15 cellular contexts compared by ENCODE assay signal in the genomic region with DNA sequence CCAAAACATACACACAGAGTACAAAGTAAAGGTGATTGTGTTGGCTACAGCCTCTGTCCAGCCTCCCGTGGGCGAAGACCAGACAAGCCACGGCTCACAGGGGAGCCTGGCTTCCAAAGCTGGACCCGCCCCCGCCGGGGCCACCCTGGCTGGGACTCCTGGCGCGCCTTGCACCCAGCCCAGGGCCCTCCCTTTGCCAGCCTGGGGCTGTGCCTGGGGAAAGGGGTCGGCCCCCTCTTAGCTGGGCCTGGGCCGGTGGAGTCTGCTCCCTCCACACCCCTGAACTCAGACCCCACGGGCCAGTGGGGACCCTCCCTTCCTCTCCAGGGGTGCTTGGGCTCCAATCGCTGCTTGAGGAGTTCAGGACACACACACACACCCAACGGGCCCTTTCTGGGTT.
"Had no signal": no experiment of that assay in that cellular context is flagged by ENCODE, and none has a peak within 500 bp of the region (broad histone marks: within the 10 kb centered on the region; RNA-seq: fewer than 3 reads in every experiment).

No MANE protein-coding gene starts in this region.

- H3K27ac ChIP-seq: gastrocnemius medialis, heart right ventricle, neutrophil, parathyroid adenoma, SK-N-MC had no signal

- H3K9ac ChIP-seq: parathyroid adenoma had no signal

- H3K27me3 Mint-ChIP-seq: activated CD4-positive, alpha-beta memory T cell treated with anti-CD3 and anti-CD28 coated beads for 36 hours; T-cell had no signal

- H3K4me3 Mint-ChIP-seq: activated CD4-positive, alpha-beta memory T cell treated with anti-CD3 and anti-CD28 coated beads for 36 hours; endodermal cell; T-cell had no signal

- H2AFZ ChIP-seq: parathyroid adenoma had no signal

- H3K4me1 ChIP-seq: gastrocnemius medialis, parathyroid adenoma had no signal

- H3K9me3 ChIP-seq: gastrocnemius medialis, heart right ventricle, neutrophil had no signal

- H3K9me3 Mint-ChIP-seq: activated CD4-positive, alpha-beta memory T cell treated with anti-CD3 and anti-CD28 coated beads for 36 hours; endodermal cell; T-cell had no signal

- H3K4me1 Mint-ChIP-seq: endodermal cell had no signal

- H3K36me3 ChIP-seq: gastrocnemius medialis had no signal

- ATAC-seq: gastrocnemius medialis, heart right ventricle had no signal

- H3K4me3 ChIP-seq: gastrocnemius medialis, heart right ventricle, SK-N-MC had no signal

- DNase-seq: activated CD4-positive, alpha-beta T cell treated with anti-CD3 and anti-CD28 coated beads for 1 hour; activated gamma-delta T cell treated with Interleukin-2 at 50 U/mL for 16 hours; endodermal cell; gastrocnemius medialis; heart right ventricle; mammary epithelial cell; stimulated activated CD4-positive, alpha-beta T cell treated with anti-CD3 and anti-CD28 coated beads, Interleukin-2, amount 100 ng/mL, for 48 hours; stimulated activated naive CD4-positive, alpha-beta T cell; T-cell; T-helper 9 cell; trophoblast cell had no signal

- H3K27ac Mint-ChIP-seq: activated CD4-positive, alpha-beta memory T cell treated with anti-CD3 and anti-CD28 coated beads for 36 hours; endodermal cell; T-cell had no signal
